Comparison of ENCODE assay signal across 8 cellular contexts in the genomic region with DNA sequence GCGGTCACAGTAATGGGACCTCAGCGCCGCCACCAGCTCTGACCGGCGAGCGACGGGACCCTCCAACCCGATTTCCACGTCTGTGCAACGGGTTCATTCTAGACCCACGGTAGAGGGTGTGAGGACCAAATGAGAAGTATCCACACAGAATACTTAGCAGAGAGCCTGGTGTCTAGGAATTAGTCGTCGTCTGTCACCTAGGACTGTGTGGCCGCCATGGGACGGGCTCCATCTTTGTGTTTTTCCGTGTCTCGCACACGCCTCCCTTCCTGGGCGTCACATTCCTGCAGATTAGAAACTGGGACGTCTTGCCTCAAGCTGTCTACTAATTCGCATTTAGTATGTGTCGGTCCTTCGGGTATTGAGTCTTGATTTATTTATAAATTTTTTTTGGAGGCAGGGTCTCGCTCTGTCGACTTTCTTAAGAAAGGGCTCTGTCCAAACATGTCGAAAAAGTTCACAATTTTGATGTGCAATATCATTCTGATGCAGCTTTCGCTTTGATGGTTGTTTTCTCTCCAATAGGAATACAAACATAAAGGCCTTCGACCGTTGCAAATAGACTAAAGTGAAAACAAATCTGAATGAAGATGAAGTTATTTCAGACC. TPM values are rescaled to one million over a fixed set of nuclear protein-coding genes. Genes with fewer than 3 reads are reported as not detected.
DNase-seq lines count a peak whose midpoint lies in the region; ATAC-seq, FAIRE-seq and TF ChIP-seq lines count a peak whose summit lies in the region.

No MANE protein-coding gene starts in this region.

- peaks cover 56% of the 10 kb centered on the region for H3K4me1 ChIP-seq in adipocyte (ENCODE audit: control insufficient read depth, insufficient read depth, low read length)
- peaks cover 3% of the 10 kb centered on the region for H3K4me1 ChIP-seq in right cardiac atrium (ENCODE audit: control insufficient read depth, insufficient read depth, low read length)
- peaks cover 0 to 72% (median 61%) of the 10 kb centered on the region in 4 donors for H3K4me1 ChIP-seq in sigmoid colon

- no peak for TF ChIP-seq CTCF in sigmoid colon (IDR thresholded peaks at IDR 0.05)

- H3K27me3 ChIP-seq in adipocyte (replicated peaks; ENCODE audit: control insufficient read depth, insufficient read depth, low read length) (no peaks in the 10 kb centered on the region), right cardiac atrium (ENCODE audit: control insufficient read depth, insufficient read depth) (no peaks in the 10 kb centered on the region), sigmoid colon (no peaks in the 10 kb centered on the region)

- DNase-seq in A172 (ENCODE audit: low spot score) = peak; percentile 51
- DNase-seq in GM12892 (ENCODE audit: insufficient read length) = no peak
- peak; percentile 70 for DNase-seq in NCI-H69 (lab: John Stamatoyannopoulos, UW)
- peak; percentile 66 for DNase-seq in adipocyte (ENCODE audit: low read depth)
- DNase-seq in right cardiac atrium = peak in 2 of 3 donors; percentile 41 to 65
- no peak for DNase-seq in sigmoid colon
- no peak for DNase-seq in NAMALWA (ENCODE audit: low spot score)

- TF ChIP-seq EP300 in sigmoid colon (IDR thresholded peaks at IDR 0.05) = no peak

- intact Hi-C loops in right cardiac atrium (cut with DNase I) = no loop called here
- intact Hi-C loops in sigmoid colon (cut with DNase I) = loop anchor here (1.0 to 5.0 kb wide), 3 partner anchors 168 to 437 kb away; partner anchors contain the start of genes BFSP1, KAT14 and PET117

- H3K27ac ChIP-seq in right cardiac atrium (ENCODE audit: low read length) (peak overlapping the region; percentile 80), sigmoid colon (peak overlapping the region; percentile 94 to 97 (median 96))

- no peaks in the 10 kb centered on the region for H3K36me3 ChIP-seq in adipocyte (ENCODE audit: control insufficient read depth, insufficient read depth, low read length, severe bottlenecking)
- no peaks in the 10 kb centered on the region for H3K36me3 ChIP-seq in sigmoid colon

- H3K9ac ChIP-seq in adipocyte (ENCODE audit: low read length) = peak overlapping the region; percentile 95

- peak; percentile 38 for FAIRE-seq in GM12892 (lab: Jason Lieb, UNC)

- TF ChIP-seq POLR2A in GM12892 (IDR thresholded peaks at IDR 0.05; ENCODE audit: low read depth, low read length) = no peak; the same call in 1 of the 2 replicates
- TF ChIP-seq POLR2A in sigmoid colon (IDR thresholded peaks at IDR 0.05) = no peak

- WGBS in right cardiac atrium = under 1% methylated on average over 29 of the region's 29 CpGs
- 0% methylated on average over 29 of the region's 29 CpGs for WGBS in sigmoid colon, 2 donors

- H3K9me3 ChIP-seq in adipocyte (ENCODE audit: control insufficient read depth, low read length) (no peaks in the 10 kb centered on the region), right cardiac atrium (ENCODE audit: control insufficient read depth, low read length) (no peaks in the 10 kb centered on the region), sigmoid colon (no peaks in the 10 kb centered on the region)

- ATAC-seq in HG02870 (IDR thresholded peaks at IDR 0.05; ENCODE audit: unreplicated experiment) (peak; percentile 4), right cardiac atrium (peak; percentile 7 to 41)

- H3K4me3 ChIP-seq in adipocyte (ENCODE audit: low read length) (peak overlapping the region; percentile 95), right cardiac atrium (ENCODE audit: low read length) (peak overlapping the region; percentile 68), sigmoid colon (peak overlapping the region; percentile 55 to 95 (median 83))

RNA-seq across cellular contexts. Expression of gene MGME1, which starts 0.6 kb away (rescaled TPM):
- 17.4 and 19.3 TPM in 2 replicates for total RNA-seq in A172 (2014; rRNA removed; shearing (Covaris generic))
- polyA plus RNA-seq in GM12892 (2012; ENCODE audit: missing spikeins) = 28.2 TPM
- total RNA-seq in right cardiac atrium (10 to 100 TPM in 3 of 4 donors, 1 to 10 TPM in 1; 9.7 to 12.0 (median 10.8) TPM), sigmoid colon (10 to 100 TPM in 2 of 4 donors, 1 to 10 TPM in 2; 5.0 to 15.8 (median 10.8) TPM)
- polyA plus RNA-seq in right cardiac atrium (10.9 TPM), sigmoid colon (10 to 100 TPM; 14.8 to 17.4 (median 16.9) TPM)

RNA-seq across cellular contexts. Expression of gene SNX5, which starts 0.8 kb away (rescaled TPM):
- total RNA-seq in A172 (2014; rRNA removed; shearing (Covaris generic)) = 110 and 134 TPM in 2 replicates
- 231 TPM for polyA plus RNA-seq in GM12892 (2012; ENCODE audit: missing spikeins)
- total RNA-seq in right cardiac atrium = 10 to 100 TPM; 46.7 to 53.9 (median 49.9) TPM
- polyA plus RNA-seq in right cardiac atrium = 47.8 TPM
- total RNA-seq in sigmoid colon = 10 to 100 TPM; 69.0 to 79.5 (median 72.5) TPM
- polyA plus RNA-seq in sigmoid colon = 10 to 100 TPM; 88.7 to 98.5 (median 89.9) TPM

Comparison
In these comparisons a context has a peak if more than half of its experiments do, and no peak if none do; other contexts are left out.
1. DNase-seq: peak in A172 (single experiment), NCI-H69 (single experiment), adipocyte (single experiment) and right cardiac atrium (2 of 3); none in GM12892 (single experiment), sigmoid colon (single experiment) and NAMALWA (single experiment).
2. Peak in every context shown above with its lines, with median percentiles within 50 percentile points of each other: H3K4me3 ChIP-seq.